Comparison of ENCODE assay signal across 18 cellular contexts in genomic region chr13:60372141-60372540, GRCh38.
"Had no signal": no experiment of that assay in that cellular context is flagged by ENCODE, and none has a peak within 500 bp of the region (broad histone marks: within the 10 kb centered on the region; RNA-seq: fewer than 3 reads in every experiment).

No MANE protein-coding gene starts in this region.

- DNase-seq: KBM-7, MV-4-11, NCI-H1092, NCI-H1105 treated with DMSO at 0.1 percent for 48 hours, NCI-H1436, NCI-H187, NCI-H2029, NCI-H2171 treated with DMSO at 0.1 percent for 48 hours, NCI-H2227 treated with DMSO at 0.1 percent for 48 hours, NCI-H524, NCI-H526 treated with DMSO at 0.1 percent for 48 hours, NCI-H774, Right ventricle myocardium superior, RPMI8226, SIG-M5, SK-N-SH, SW 1271 had no signal

- H3K9ac ChIP-seq: SK-N-SH had no signal

- H3K4me3 ChIP-seq: SJSA1 had no signal

- H3K27me3 ChIP-seq: SJSA1 had no signal

- H3K4me2 ChIP-seq: SK-N-SH had no signal

- H3K4me1 ChIP-seq: SJSA1 had no signal

- H3K36me3 ChIP-seq: SJSA1 had no signal

- H3K9me3 ChIP-seq: SJSA1, SK-N-SH had no signal

- H3K27ac ChIP-seq: SJSA1 had no signal
